ENCODE assay signal across 7 cellular contexts in genomic region chr7:136424058-136424457, GRCh38.
"Had no signal": no experiment of that assay in that cellular context is flagged by ENCODE, and none has a peak within 500 bp of the region (broad histone marks: within the 10 kb centered on the region; RNA-seq: fewer than 3 reads in every experiment).

No MANE protein-coding gene starts in this region.

- H3K4me3 Mint-ChIP-seq: IgD-negative memory B cell had no signal

- ATAC-seq: HepG2 had no signal

- H3K27ac Mint-ChIP-seq: IgD-negative memory B cell had no signal

- H3K27me3 Mint-ChIP-seq: IgD-negative memory B cell had no signal

- FAIRE-seq: HepG2, HTR-8/SVneo had no signal

- H3K4me1 Mint-ChIP-seq: IgD-negative memory B cell had no signal

- DNase-seq: IMR-90, KBM-7, KG1 had no signal

- H3K36me3 Mint-ChIP-seq: IgD-negative memory B cell had no signal

- H3K27ac ChIP-seq: HL-60 had no signal
